8 cellular contexts compared by ENCODE assay signal in genomic region chr19:19540707-19541515, GRCh38.
DNase-seq lines count a peak whose midpoint lies in the region; ATAC-seq and TF ChIP-seq lines count a peak whose summit lies in the region.

No MANE protein-coding gene starts in this region.

- peak; percentile 67 for TF ChIP-seq CTCF in 22Rv1 (IDR thresholded peaks at IDR 0.05)

- ATAC-seq in GM21447 (IDR thresholded peaks at IDR 0.05; ENCODE audit: unreplicated experiment) (peak; percentile 73), SK-N-SH treated with all-trans-retinoic acid at 6 μM for 48 hours (peak; percentile 80), GM21786 (IDR thresholded peaks at IDR 0.05; ENCODE audit: unreplicated experiment) (no peak)

- DNase-seq in activated naive CD8-positive, alpha-beta T cell treated with anti-CD3 and anti-CD28 coated beads, Interleukin-2, amount 50 U/mL, for 16 hours (ENCODE audit: low read depth, low spot score), result peak; percentile 47
- peak; percentile 64 for DNase-seq in kidney tubule cell (ENCODE audit: low spot score)
- DNase-seq in stimulated activated CD8-positive, alpha-beta memory T cell treated with anti-CD3 and anti-CD28 coated beads, Interleukin-2, amount 100 ng/mL, for 1 hour (ENCODE audit: low read depth in 2 of 2), result peak; percentile 29 to 57
- no peak for DNase-seq in posterior cingulate gyrus

- peak overlapping the region; percentile 32 for H3K27ac ChIP-seq in 22Rv1

- intact Hi-C loops in posterior cingulate gyrus (cut with DNase I), result no loop called here

TF ChIP-seq in SK-N-SH treated with all-trans-retinoic acid at 6 μM for 48 hours, 23 proteins besides CTCF, POLR2A, EP300 and RAD21:
- TF ChIP-seq ZC3H10 (CRISPR knock-in tag; IDR thresholded peaks at IDR 0.05) (no peak), GLIS3 (CRISPR knock-in tag; IDR thresholded peaks at IDR 0.05) (no peak), BACH2 (CRISPR knock-in tag; IDR thresholded peaks at IDR 0.05; ENCODE audit: borderline replicate concordance) (no peak), SNAI2 (CRISPR knock-in tag; IDR thresholded peaks at IDR 0.05) (no peak), ESRRG (CRISPR knock-in tag; IDR thresholded peaks at IDR 0.05) (no peak), TOX (CRISPR knock-in tag; IDR thresholded peaks at IDR 0.05; ENCODE audit: borderline replicate concordance) (no peak), ZFP3 (CRISPR knock-in tag; IDR thresholded peaks at IDR 0.05) (no peak), CSDC2 (CRISPR knock-in tag; IDR thresholded peaks at IDR 0.05) (no peak), POU6F1 (CRISPR knock-in tag; IDR thresholded peaks at IDR 0.05; ENCODE audit: borderline replicate concordance, low read depth) (no peak), ZFP30 (CRISPR knock-in tag; IDR thresholded peaks at IDR 0.05) (no peak), TSHZ2 (CRISPR knock-in tag; IDR thresholded peaks at IDR 0.05) (no peak), ISL1 (CRISPR knock-in tag; IDR thresholded peaks at IDR 0.05) (no peak), TCF4 (CRISPR knock-in tag; IDR thresholded peaks at IDR 0.05; ENCODE audit: borderline replicate concordance) (no peak), ARNTL (CRISPR knock-in tag; IDR thresholded peaks at IDR 0.05; ENCODE audit: borderline replicate concordance, low read depth) (no peak), PATZ1 (CRISPR knock-in tag; IDR thresholded peaks at IDR 0.05; ENCODE audit: borderline replicate concordance) (no peak), ZNF8 (CRISPR knock-in tag; IDR thresholded peaks at IDR 0.05) (no peak), CSRNP3 (CRISPR knock-in tag; IDR thresholded peaks at IDR 0.05) (no peak), OSR1 (CRISPR knock-in tag; IDR thresholded peaks at IDR 0.05) (no peak), ZNF70 (CRISPR knock-in tag; IDR thresholded peaks at IDR 0.05) (no peak)

Comparison
In these comparisons a context has a peak if more than half of its experiments do, and no peak if none do; other contexts are left out.
1. DNase-seq: peak in activated naive CD8-positive, alpha-beta T cell treated with anti-CD3 and anti-CD28 coated beads, Interleukin-2, amount 50 U/mL, for 16 hours (single experiment), kidney tubule cell (single experiment) and stimulated activated CD8-positive, alpha-beta memory T cell treated with anti-CD3 and anti-CD28 coated beads, Interleukin-2, amount 100 ng/mL, for 1 hour (2 of 2); none in posterior cingulate gyrus (0 of 10).